8 cellular contexts compared by ENCODE assay signal in the genomic region with DNA sequence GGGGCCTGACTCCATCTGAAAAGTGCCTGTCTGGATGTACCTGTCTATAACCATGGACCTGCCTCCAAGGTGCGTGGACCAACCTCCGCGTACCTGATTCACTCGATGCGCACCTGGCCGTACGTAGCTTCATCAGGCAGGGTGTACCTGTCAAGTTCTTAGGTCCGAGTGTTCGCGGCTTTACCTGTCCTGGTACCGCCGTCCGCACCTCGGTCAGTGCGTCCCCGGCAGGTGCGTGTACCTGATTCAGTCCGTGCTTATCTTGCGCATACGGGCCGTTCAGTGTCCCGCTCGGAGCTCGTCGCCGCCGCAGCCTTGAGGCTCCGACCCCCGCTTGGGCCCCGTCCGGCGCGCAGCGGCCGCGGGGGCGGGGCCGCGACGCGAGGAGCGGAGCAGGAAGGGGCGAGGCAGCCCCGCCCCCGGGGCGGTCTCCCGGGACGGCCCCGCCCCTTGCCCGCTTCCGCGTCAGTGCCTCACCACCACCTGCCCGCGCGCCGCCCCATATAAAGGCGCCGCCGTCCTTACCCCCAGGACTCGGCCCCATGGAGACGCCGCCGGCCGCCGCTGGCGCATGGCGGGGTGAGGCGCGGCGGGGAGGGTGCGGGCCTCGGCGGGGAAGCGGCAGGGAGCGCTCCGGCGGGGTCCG. TPM values are rescaled to one million over a fixed set of nuclear protein-coding genes. Genes with fewer than 3 reads are reported as not detected.
DNase-seq lines count a peak whose midpoint lies in the region; ATAC-seq and TF ChIP-seq lines count a peak whose summit lies in the region.

TSS of gene ZC3H12A (plus strand) at position 530 of the 646 bp plus-strand sequence. CDS start 917 bp downstream, outside the sequence.

- peaks cover 26% of the 10 kb centered on the region for H3K36me3 Mint-ChIP-seq in CD4-positive, CD25-positive, alpha-beta regulatory T cell

- H3K4me1 ChIP-seq in CD4-positive, CD25-positive, alpha-beta regulatory T cell (ENCODE audit: control insufficient read depth, insufficient read depth, low read length, poor library complexity, severe bottlenecking): peaks cover 53% of the 10 kb centered on the region
- H3K4me1 ChIP-seq in OCI-LY1 (ENCODE audit: insufficient read depth, low read length, severe bottlenecking): peaks cover 52% of the 10 kb centered on the region

- no peaks in the 10 kb centered on the region for H4K20me1 ChIP-seq in OCI-LY1 (ENCODE audit: insufficient read depth, low read length)

- H3K27ac ChIP-seq in CD4-positive, CD25-positive, alpha-beta regulatory T cell (ENCODE audit: insufficient read depth, low read length, poor library complexity, severe bottlenecking): peak within 1 kb of the TSS; percentile 97
- H3K27ac ChIP-seq in OCI-LY1 (ENCODE audit: low read depth, low read length, poor library complexity, severe bottlenecking): peak within 1 kb of the TSS; percentile 95

- H3K9ac ChIP-seq in OCI-LY1 (ENCODE audit: low read length): peak within 1 kb of the TSS; percentile 94

- H3K27me3 Mint-ChIP-seq in CD4-positive, CD25-positive, alpha-beta regulatory T cell: no peaks in the 10 kb centered on the region

- H3K4me3 Mint-ChIP-seq in CD4-positive, CD25-positive, alpha-beta regulatory T cell: peak within 1 kb of the TSS; percentile 96 to 99 (median 98)

- ATAC-seq in CD4-positive, CD25-positive, alpha-beta regulatory T cell (ENCODE audit: low read depth in 2 of 2): peak; percentile 74 to 78
- ATAC-seq in GM19438 (IDR thresholded peaks at IDR 0.05; ENCODE audit: low read depth, unreplicated experiment): peak; percentile 46

- DNase-seq in CD4-positive, CD25-positive, alpha-beta regulatory T cell: peak; percentile 91 to 94 (median 94)
- DNase-seq in HT1080 (ENCODE audit: low read depth) (peak; percentile 87), epidermal melanocyte (ENCODE audit: insufficient read length, low spot score) (peak; percentile 86), middle frontal gyrus (ENCODE audit: extremely low spot score, low spot score) (peak; percentile 57)
- peak; percentile 98 for DNase-seq in activated CD8-positive, alpha-beta memory T cell treated with anti-CD3 and anti-CD28 coated beads, Interleukin-2, amount 50 U/mL, for 48 hours
- DNase-seq in stimulated activated CD8-positive, alpha-beta memory T cell treated with anti-CD3 and anti-CD28 coated beads, Interleukin-2, amount 100 ng/mL, for 48 hours (ENCODE audit: low read depth in 2 of 2): peak; percentile 87 to 93

- H3K4me2 ChIP-seq in OCI-LY1 (ENCODE audit: low read length): peak within 1 kb of the TSS; percentile 89

- H3K4me1 Mint-ChIP-seq in CD4-positive, CD25-positive, alpha-beta regulatory T cell: peaks cover 16 to 49% (median 40%) of the 10 kb centered on the region in 4 donors

- TF ChIP-seq CTCF in OCI-LY1 (IDR thresholded peaks at IDR 0.05; ENCODE audit: low read length): no peak

- H3K27ac Mint-ChIP-seq in CD4-positive, CD25-positive, alpha-beta regulatory T cell: peak within 1 kb of the TSS; percentile 95 to 99 (median 99)

- no peaks in the 10 kb centered on the region for H3K9me2 ChIP-seq in OCI-LY1 (ENCODE audit: low read depth, low read length)

- peaks cover 8% of the 10 kb centered on the region; the same call in 1 of the 2 replicates for H3K79me2 ChIP-seq in OCI-LY1 (ENCODE audit: insufficient read depth, low read length)

- H3F3A ChIP-seq in OCI-LY1 (ENCODE audit: insufficient read depth, low read length): peaks cover 7% of the 10 kb centered on the region; the same call in 1 of the 2 replicates

- no peaks in the 10 kb centered on the region for H3K27me3 ChIP-seq in CD4-positive, CD25-positive, alpha-beta regulatory T cell (ENCODE audit: control insufficient read depth, insufficient read depth, low read length)
- no peaks in the 10 kb centered on the region for H3K27me3 ChIP-seq in OCI-LY1 (ENCODE audit: insufficient read depth, low read length)

- H3K36me3 ChIP-seq in CD4-positive, CD25-positive, alpha-beta regulatory T cell (ENCODE audit: control insufficient read depth, insufficient read depth, low read length): peaks cover 25% of the 10 kb centered on the region
- peaks cover 27% of the 10 kb centered on the region for H3K36me3 ChIP-seq in OCI-LY1 (ENCODE audit: insufficient read depth, low read length)

- peaks cover 0 to 3% (median 0%) of the 10 kb centered on the region in 7 donors for H3K9me3 Mint-ChIP-seq in CD4-positive, CD25-positive, alpha-beta regulatory T cell

- no peaks in the 10 kb centered on the region for H3K9me3 ChIP-seq in CD4-positive, CD25-positive, alpha-beta regulatory T cell (ENCODE audit: control insufficient read depth in 2 of 2, low read length in 2 of 2)
- no peaks in the 10 kb centered on the region for H3K9me3 ChIP-seq in OCI-LY1 (ENCODE audit: low read length)

- H2AFZ ChIP-seq in OCI-LY1 (ENCODE audit: low read length): no peak within 1 kb of the TSS; the same call in 1 of the 2 replicates

- H3K4me3 ChIP-seq in CD4-positive, CD25-positive, alpha-beta regulatory T cell (ENCODE audit: low read depth, low read length): peak within 1 kb of the TSS; percentile 100
- H3K4me3 ChIP-seq in OCI-LY1 (ENCODE audit: low read depth, low read length, poor library complexity, severe bottlenecking): peak within 1 kb of the TSS; percentile 97

RNA-seq across cellular contexts. Expression of gene ZC3H12A, which starts in this region (rescaled TPM):
- total RNA-seq in CD4-positive, CD25-positive, alpha-beta regulatory T cell: 205 TPM
- 10 to 100 TPM in 3 of 4 donors, 1 to 10 TPM in 1; 9.9 to 16.7 (median 13.1) TPM for polyA plus RNA-seq in CD4-positive, CD25-positive, alpha-beta regulatory T cell
- 8.7 and 9.8 TPM in 2 replicates for total RNA-seq in HT1080 (2014; rRNA removed; shearing (Covaris generic))
- 7.6 and 10.3 TPM in 2 replicates for polyA plus RNA-seq in HT1080 (2015; cell fraction: cytosol; rRNA removed)
- polyA plus RNA-seq in HT1080 (2015; cell fraction: nucleus; rRNA removed): 47.2 and 49.4 TPM in 2 replicates

Comparison
In these comparisons a context has a peak if more than half of its experiments do, and no peak if none do; other contexts are left out.
1. Peak in every context shown above with its lines: DNase-seq, ATAC-seq, H3K4me3 ChIP-seq and H3K27ac ChIP-seq.
2. RNA of gene ZC3H12A (total RNA-seq): 205 TPM in CD4-positive, CD25-positive, alpha-beta regulatory T cell (single experiment); 8.7 to 9.8 TPM in HT1080; every median in the first group is over 10 times any median in the second.